ENCODE assay signal across 14 cellular contexts in the genomic region with DNA sequence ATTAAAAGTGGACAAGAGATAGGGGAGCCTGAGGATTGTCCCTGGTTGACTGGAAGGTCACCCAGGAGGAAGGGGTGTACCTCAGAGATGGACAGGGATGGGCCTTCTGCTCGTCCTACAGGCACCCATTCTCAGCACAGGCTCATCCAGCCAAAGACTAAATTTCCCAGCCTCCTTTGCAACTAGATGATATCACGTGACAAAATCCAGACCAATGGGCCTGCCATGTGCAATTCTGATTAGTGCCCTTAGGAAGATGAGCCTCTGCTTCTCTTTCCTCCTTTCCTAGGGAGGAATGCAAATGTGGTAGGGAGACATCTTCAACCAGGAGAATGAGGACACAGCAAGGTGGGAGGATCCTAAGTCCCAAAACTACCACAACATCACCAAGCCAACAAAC. TPM values are rescaled to one million over a fixed set of nuclear protein-coding genes. Genes with fewer than 3 reads are reported as not detected.
DNase-seq lines count a peak whose midpoint lies in the region; ATAC-seq and TF ChIP-seq lines count a peak whose summit lies in the region.
"Had no signal": no experiment of that assay in that cellular context is flagged by ENCODE, and none has a peak within 500 bp of the region (broad histone marks: within the 10 kb centered on the region; RNA-seq: fewer than 3 reads in every experiment).

No MANE protein-coding gene starts in this region.

- POLR2A ChIA-PET in Panc1 (lab: Charles Lee), result no interaction called here

- in situ Hi-C loops in Panc1 (cut with HindIII; ENCODE audit: low pct_unique_long_range_greater_than_20kb, low sequenced_read_pairs), result no loop called here

- H3K27me3 ChIP-seq in Panc1 (ENCODE audit: control insufficient read depth, insufficient read depth, low read length), result no peaks in the 10 kb centered on the region
- no peaks in the 10 kb centered on the region for H3K27me3 ChIP-seq in colonic mucosa
- H3K27me3 ChIP-seq in mucosa of rectum (ENCODE audit: control insufficient read depth in 2 of 2, insufficient read depth in 2 of 2, low read length in 2 of 2), result no peaks in the 10 kb centered on the region

- CTCF ChIA-PET in Panc1 (lab: Charles Lee), result no interaction called here

- H3K27ac ChIP-seq in Panc1 (ENCODE audit: low read length) (peak overlapping the region; percentile 99), colonic mucosa (peak overlapping the region; percentile 51), mucosa of rectum (ENCODE audit: low read depth in 2 of 2, low read length in 2 of 2) (peak overlapping the region; percentile 67 to 82)

- intact Hi-C loops in Panc1 (cut with micrococcal nuclease; ENCODE audit: unreplicated experiment), result no loop called here
- intact Hi-C loops in colonic mucosa (cut with DNase I), result no loop called here

- H3K4me3 ChIP-seq in Panc1 (ENCODE audit: low read depth in 2 of 2, low read length in 2 of 2) (no peak overlapping the region), colonic mucosa (no peak overlapping the region), mucosa of rectum (ENCODE audit: low read length in 2 of 2) (no peak overlapping the region)
- H3K4me3 ChIP-seq: GM12878, GM23338 had no signal

- H3K36me3 ChIP-seq in Panc1 (ENCODE audit: control insufficient read depth, insufficient read depth, low read length) (no peaks in the 10 kb centered on the region), colonic mucosa (no peaks in the 10 kb centered on the region), mucosa of rectum (ENCODE audit: control insufficient read depth in 2 of 2, insufficient read depth in 2 of 2, low read length in 2 of 2) (no peaks in the 10 kb centered on the region)

- no peak for TF ChIP-seq CTCF in Panc1 (IDR thresholded peaks at IDR 0.05)
- TF ChIP-seq CTCF in colonic mucosa (IDR thresholded peaks at IDR 0.05), result no peak

- ATAC-seq in Panc1, result no peak
- ATAC-seq: GM12878, GM23338 had no signal

- H3K9me3 ChIP-seq in Panc1 (ENCODE audit: control insufficient read depth, insufficient read depth, low read depth, low read length) (peaks cover 18% of the 10 kb centered on the region; the same call in 1 of the 2 replicates), colonic mucosa (no peaks in the 10 kb centered on the region), mucosa of rectum (ENCODE audit: control insufficient read depth in 2 of 2, low read length in 2 of 2) (no peaks in the 10 kb centered on the region)

- BruUV-seq in Panc1 (replicated peaks; lab: Mats Ljungman, UMichigan), result no TSS peak

- H3K4me1 ChIP-seq in Panc1 (ENCODE audit: control insufficient read depth, insufficient read depth, low read length), result peaks cover 47% of the 10 kb centered on the region
- peaks cover 9% of the 10 kb centered on the region for H3K4me1 ChIP-seq in colonic mucosa
- peaks cover 26 to 72% of the 10 kb centered on the region in 2 donors for H3K4me1 ChIP-seq in mucosa of rectum (ENCODE audit: control insufficient read depth in 2 of 2, insufficient read depth in 2 of 2, low read length in 2 of 2)

- DNase-seq in Panc1 (ENCODE audit: low read depth, low spot score) (no peak), colonic mucosa (no peak), HPDE6-E6E7 (ENCODE audit: extremely low spot score) (no peak), DMS79 treated with DMSO at 0.1 percent for 48 hours (lab: John Stamatoyannopoulos, UW) (no peak), H4 (ENCODE audit: low spot score) (no peak)
- DNase-seq in stimulated activated CD4-positive, alpha-beta T cell treated with anti-CD3 and anti-CD28 coated beads, Interleukin-1b, Interleukin-23, amount 100 ng/mL, for 48 hours, result no peak
- DNase-seq: C1 segment of cervical spinal cord; CD4-positive, alpha-beta memory T cell; DND-41; H7; HCEC 1CT had no signal

- H3K9ac ChIP-seq in colonic mucosa (ENCODE audit: low read depth in 2 of 2, low read length in 2 of 2), result no peak overlapping the region
- H3K9ac ChIP-seq in mucosa of rectum (ENCODE audit: low read depth in 1 of 2, low read length in 2 of 2), result no peak overlapping the region

RNA-seq across cellular contexts. Expression of a gene that starts 12.7 kb away (rescaled TPM):
- 132 TPM for total RNA-seq in Panc1 (2021; ENCODE audit: unreplicated experiment)
- polyA plus RNA-seq in Panc1 (2012; ENCODE audit: insufficient read length), result 62.0 TPM
- total RNA-seq in colonic mucosa, result 100 to 1,000 TPM; 110 to 185 TPM
- 31.3 and 36.1 TPM in 2 replicates for total RNA-seq in H4 (2014; rRNA removed; shearing (Covaris generic))
